In genomic region chr16:48745541-48745940, GRCh38 we compare ENCODE assay signal across 6 cellular contexts.
"Had no signal": no experiment of that assay in that cellular context is flagged by ENCODE, and none has a peak within 500 bp of the region (broad histone marks: within the 10 kb centered on the region; RNA-seq: fewer than 3 reads in every experiment).

No MANE protein-coding gene starts in this region.

- DNase-seq: H9, HCEC 1CT, IMR-90, KG1 had no signal

- H2AFZ ChIP-seq: GM23338 had no signal

- H3K4me3 ChIP-seq: GM23338, K562 had no signal

- H3K4me1 Mint-ChIP-seq: GM23338, H9 had no signal

- H3K27ac Mint-ChIP-seq: GM23338, H9 had no signal

- H3K4me3 Mint-ChIP-seq: GM23338, H9 had no signal

- H3K4me2 ChIP-seq: GM23338 had no signal
